ENCODE assay signal across 9 cellular contexts in genomic region chr18:67406678-67407077, GRCh38.
"Had no signal": no experiment of that assay in that cellular context is flagged by ENCODE, and none has a peak within 500 bp of the region (broad histone marks: within the 10 kb centered on the region; RNA-seq: fewer than 3 reads in every experiment).

No MANE protein-coding gene starts in this region.

- H3K9ac ChIP-seq: GM23248 had no signal

- H3K36me3 ChIP-seq: HAP-1 had no signal

- H3K9me3 ChIP-seq: HAP-1 had no signal

- H3K27ac ChIP-seq: GM23248 had no signal

- DNase-seq: GM23248, GOT3, H7, HFFc6, IMR-90, KG1 had no signal

- H3K4me3 ChIP-seq: GM23248, HAP-1, K562 had no signal

- ATAC-seq: HCT116, K562 had no signal
